Comparison of ENCODE assay signal across 23 cellular contexts in the genomic region with DNA sequence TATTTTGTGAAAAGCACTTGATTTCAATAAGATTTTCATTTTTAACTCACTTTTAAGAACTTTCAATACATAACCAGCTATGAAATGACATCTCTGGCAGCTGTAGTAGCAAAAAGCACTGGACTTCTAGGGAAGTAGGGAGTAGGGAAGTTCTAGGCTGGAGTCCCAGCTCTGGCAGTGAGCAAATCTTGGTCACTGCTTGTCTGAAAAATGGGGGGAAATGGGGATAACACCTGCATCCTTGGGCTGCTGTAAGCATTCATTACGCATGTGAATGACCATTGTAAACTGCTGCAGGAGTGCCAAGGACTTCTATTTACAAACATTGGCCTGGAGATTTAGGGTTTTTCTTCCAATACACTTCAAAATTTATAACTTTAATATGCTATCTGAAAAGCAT. TPM values are rescaled to one million over a fixed set of nuclear protein-coding genes. Genes with fewer than 3 reads are reported as not detected.
DNase-seq lines count a peak whose midpoint lies in the region; ATAC-seq, FAIRE-seq and TF ChIP-seq lines count a peak whose summit lies in the region.
"Had no signal": no experiment of that assay in that cellular context is flagged by ENCODE, and none has a peak within 500 bp of the region (broad histone marks: within the 10 kb centered on the region; RNA-seq: fewer than 3 reads in every experiment).

No MANE protein-coding gene starts in this region.

- peak; percentile 6 for FAIRE-seq in H54 (lab: Jason Lieb, UNC)
- FAIRE-seq: HTR-8/SVneo had no signal

- ATAC-seq in GM18498 (IDR thresholded peaks at IDR 0.05; ENCODE audit: unreplicated experiment), result no peak
- ATAC-seq: activated CD8-positive, alpha-beta T cell treated with anti-CD3 and anti-CD28 coated beads for 36 hours; left lung had no signal

- no peaks in the 10 kb centered on the region for H3K27me3 ChIP-seq in SJSA1 (replicated peaks)
- H3K27me3 ChIP-seq in subcutaneous abdominal adipose tissue (ENCODE audit: control insufficient read depth in 5 of 5, insufficient read depth in 4 of 5, low read length in 5 of 5), result no peaks in the 10 kb centered on the region
- H3K27me3 ChIP-seq in esophagus squamous epithelium, result no peaks in the 10 kb centered on the region
- H3K27me3 ChIP-seq: left lung, stomach had no signal

- H3K36me3 ChIP-seq in SJSA1 (peaks cover 33% of the 10 kb centered on the region), subcutaneous abdominal adipose tissue (ENCODE audit: control insufficient read depth in 5 of 5, insufficient read depth in 5 of 5, low read length in 5 of 5) (peaks cover 22 to 32% (median 31%) of the 10 kb centered on the region in 5 donors), esophagus squamous epithelium (peaks cover 0 to 45% (median 10%) of the 10 kb centered on the region in 3 donors)

- peaks cover 46% of the 10 kb centered on the region for H3K4me1 ChIP-seq in SJSA1 (replicated peaks)
- H3K4me1 ChIP-seq in subcutaneous abdominal adipose tissue (ENCODE audit: control insufficient read depth in 5 of 5, insufficient read depth in 5 of 5, low read length in 5 of 5), result peaks cover 0 to 28% (median 0%) of the 10 kb centered on the region in 5 donors
- peaks cover 0 to 5% (median 0%) of the 10 kb centered on the region in 3 donors for H3K4me1 ChIP-seq in esophagus squamous epithelium
- H3K4me1 ChIP-seq: left lung had no signal

- no peak overlapping the region for H3K9ac ChIP-seq in subcutaneous abdominal adipose tissue (ENCODE audit: low read length in 5 of 5)

- H3K4me3 ChIP-seq in SJSA1 (no peak overlapping the region), fibroblast of the aortic adventitia (ENCODE audit: low read depth, low read length) (no peak overlapping the region), subcutaneous abdominal adipose tissue (ENCODE audit: low read depth in 1 of 5, low read length in 5 of 5) (no peak overlapping the region), esophagus squamous epithelium (no peak overlapping the region)
- H3K4me3 ChIP-seq: left lung, stomach had no signal

- TF ChIP-seq POLR2A in H54 (IDR thresholded peaks at IDR 0.05; ENCODE audit: low read depth, low read length) (no peak), esophagus squamous epithelium (IDR thresholded peaks at IDR 0.05) (no peak)

- WGBS in esophagus squamous epithelium, 2 donors, result 73 to 75% methylated on average over 1 of the region's 1 CpG

- H3K9me3 ChIP-seq in SJSA1 (replicated peaks) (no peaks in the 10 kb centered on the region), subcutaneous abdominal adipose tissue (ENCODE audit: control insufficient read depth in 5 of 5, low read length in 5 of 5) (no peaks in the 10 kb centered on the region), esophagus squamous epithelium (no peaks in the 10 kb centered on the region)
- H3K9me3 ChIP-seq: left lung, stomach had no signal

- TF ChIP-seq CTCF in fibroblast of the aortic adventitia (IDR thresholded peaks at IDR 0.05; ENCODE audit: insufficient read depth, low read length), result no peak
- TF ChIP-seq CTCF in esophagus squamous epithelium (IDR thresholded peaks at IDR 0.05), result no peak

- intact Hi-C loops in esophagus squamous epithelium (cut with DNase I), result no loop called here

- H3K27ac ChIP-seq in SJSA1 (peak overlapping the region; percentile 78), subcutaneous abdominal adipose tissue (ENCODE audit: low read depth, low read length) (peak overlapping the region; percentile 52), esophagus squamous epithelium (no peak overlapping the region)

- DNase-seq in H54 (ENCODE audit: insufficient read length, low spot score) (no peak), SJSA1 (ENCODE audit: low read depth in 1 of 2, low spot score in 2 of 2) (no peak), fibroblast of the aortic adventitia (ENCODE audit: low read depth) (peak; percentile 15), Kasumi-1 (lab: John Stamatoyannopoulos, UW) (no peak), esophagus squamous epithelium (lab: John Stamatoyannopoulos, UW) (no peak)
- DNase-seq: activated CD8-positive, alpha-beta T cell treated with anti-CD3 and anti-CD28 coated beads for 36 hours; activated naive CD8-positive, alpha-beta T cell treated with anti-CD3 and anti-CD28 coated beads for 36 hours; activated T-cell treated with anti-CD3 and anti-CD28 coated beads, Interleukin-2, amount 50 U/mL, for 48 hours; Calu3; left lung; MM.1S; NCI-H1694; NCI-H226; NK-92 treated with Interleukin-12 subunit alpha and Interleukin-12 subunit beta, amount 100 ng/mL, for 24 hours; right cardiac atrium; RPMI8226; stimulated activated CD4-positive, alpha-beta T cell treated with anti-CD3 and anti-CD28 coated beads, Interleukin-1b, Interleukin-23, amount 100 ng/mL, for 48 hours; stomach; T-helper 1 cell had no signal

RNA-seq across cellular contexts. Expression of a gene that starts 0.9 kb away (rescaled TPM):
- total RNA-seq in SJSA1 (2014; rRNA removed; shearing (Covaris generic)), result 3.3 and 5.3 TPM in 2 replicates
- total RNA-seq in fibroblast of the aortic adventitia (ENCODE audit: low replicate concordance), result 0.33 and 4.0 TPM in 2 replicates
- under 1 TPM in 1 of 4 donors, not detected in 3; 0.19 TPM for total RNA-seq in esophagus squamous epithelium
- total RNA-seq: activated CD8-positive, alpha-beta T cell treated with anti-CD3 and anti-CD28 coated beads for 36 hours; activated naive CD8-positive, alpha-beta T cell treated with anti-CD3 and anti-CD28 coated beads for 36 hours; Calu3; epithelial cell of proximal tubule; left lung had no signal

RNA-seq across cellular contexts. Expression of a gene that starts 56.1 kb away (rescaled TPM):
- 62.0 and 69.4 TPM in 2 replicates for total RNA-seq in SJSA1 (2014; rRNA removed; shearing (Covaris generic))
- total RNA-seq in fibroblast of the aortic adventitia (ENCODE audit: low replicate concordance) (21.8 and 62.8 TPM in 2 replicates), esophagus squamous epithelium (10 to 100 TPM; 12.8 to 43.3 (median 26.8) TPM)

Comparison
In these comparisons a context has a peak if more than half of its experiments do, and no peak if none do; other contexts are left out.
1. H3K27ac ChIP-seq: peak in SJSA1 (single experiment) and subcutaneous abdominal adipose tissue (single experiment); none in esophagus squamous epithelium (0 of 4).